ENCODE assay signal across 1 cellular context in the genomic region with DNA sequence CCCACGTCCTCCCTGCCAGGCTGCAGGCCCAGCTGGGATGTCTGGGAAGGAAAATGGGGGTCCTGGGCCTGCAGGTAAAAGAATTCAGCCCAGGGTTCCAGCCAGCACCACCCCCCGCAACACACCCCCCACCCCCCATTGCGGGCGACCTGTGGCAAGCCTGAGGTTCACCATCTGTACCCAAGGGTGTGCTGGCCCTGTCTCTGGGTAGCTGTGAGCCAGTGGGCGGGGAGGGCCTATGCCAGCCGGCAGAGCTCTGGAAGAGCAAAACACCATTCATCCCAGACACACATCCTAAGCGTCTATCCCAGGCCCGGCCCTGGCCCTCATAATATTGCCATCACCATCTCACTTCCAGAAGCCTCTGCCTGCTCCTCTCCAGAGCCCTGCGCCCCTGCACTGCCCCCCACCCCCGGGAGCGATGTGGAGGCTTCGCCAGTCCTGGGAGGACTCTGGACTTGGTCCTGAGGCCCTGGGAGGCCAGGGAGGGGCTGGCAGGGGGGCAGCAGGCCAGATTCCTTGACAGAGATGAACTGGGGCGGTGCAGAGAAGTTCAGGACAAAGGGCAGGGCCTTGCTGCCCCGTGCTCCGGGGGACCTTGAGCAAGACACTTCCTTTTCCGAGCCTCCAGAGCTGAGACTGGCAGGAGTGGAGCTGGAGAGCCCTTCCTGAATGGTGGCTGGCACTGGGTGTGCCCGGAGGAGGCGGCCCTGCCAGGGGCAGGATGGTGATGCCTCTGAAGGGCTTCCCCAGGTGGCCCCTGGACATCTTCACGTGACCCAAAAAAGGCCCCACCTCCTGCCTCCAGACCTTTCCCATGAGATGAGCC.
TF ChIP-seq lines count a peak whose summit lies in the region.

No MANE protein-coding gene starts in this region.

TF ChIP-seq in SK-N-SH, 30 proteins besides CTCF, POLR2A, EP300 and RAD21:
- TF ChIP-seq, protein P1, sequence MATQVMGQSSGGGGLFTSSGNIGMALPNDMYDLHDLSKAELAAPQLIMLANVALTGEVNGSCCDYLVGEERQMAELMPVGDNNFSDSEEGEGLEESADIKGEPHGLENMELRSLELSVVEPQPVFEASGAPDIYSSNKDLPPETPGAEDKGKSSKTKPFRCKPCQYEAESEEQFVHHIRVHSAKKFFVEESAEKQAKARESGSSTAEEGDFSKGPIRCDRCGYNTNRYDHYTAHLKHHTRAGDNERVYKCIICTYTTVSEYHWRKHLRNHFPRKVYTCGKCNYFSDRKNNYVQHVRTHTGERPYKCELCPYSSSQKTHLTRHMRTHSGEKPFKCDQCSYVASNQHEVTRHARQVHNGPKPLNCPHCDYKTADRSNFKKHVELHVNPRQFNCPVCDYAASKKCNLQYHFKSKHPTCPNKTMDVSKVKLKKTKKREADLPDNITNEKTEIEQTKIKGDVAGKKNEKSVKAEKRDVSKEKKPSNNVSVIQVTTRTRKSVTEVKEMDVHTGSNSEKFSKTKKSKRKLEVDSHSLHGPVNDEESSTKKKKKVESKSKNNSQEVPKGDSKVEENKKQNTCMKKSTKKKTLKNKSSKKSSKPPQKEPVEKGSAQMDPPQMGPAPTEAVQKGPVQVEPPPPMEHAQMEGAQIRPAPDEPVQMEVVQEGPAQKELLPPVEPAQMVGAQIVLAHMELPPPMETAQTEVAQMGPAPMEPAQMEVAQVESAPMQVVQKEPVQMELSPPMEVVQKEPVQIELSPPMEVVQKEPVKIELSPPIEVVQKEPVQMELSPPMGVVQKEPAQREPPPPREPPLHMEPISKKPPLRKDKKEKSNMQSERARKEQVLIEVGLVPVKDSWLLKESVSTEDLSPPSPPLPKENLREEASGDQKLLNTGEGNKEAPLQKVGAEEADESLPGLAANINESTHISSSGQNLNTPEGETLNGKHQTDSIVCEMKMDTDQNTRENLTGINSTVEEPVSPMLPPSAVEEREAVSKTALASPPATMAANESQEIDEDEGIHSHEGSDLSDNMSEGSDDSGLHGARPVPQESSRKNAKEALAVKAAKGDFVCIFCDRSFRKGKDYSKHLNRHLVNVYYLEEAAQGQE (IDR thresholded peaks at IDR 0.05; ENCODE audit: low read depth, low read length), result 0 out of 2 replicates have a peak, but pooled peaks have one; percentile 19
- TF ChIP-seq NFIC (IDR thresholded peaks at IDR 0.05; ENCODE audit: borderline replicate concordance), result no peak
